1 cellular context compared by ENCODE assay signal in genomic region chr1:159229896-159230295, GRCh38.
TF ChIP-seq lines count a peak whose summit lies in the region.

No MANE protein-coding gene starts in this region.

TF ChIP-seq in GM23338, 12 proteins besides CTCF, POLR2A, EP300 and RAD21 (continued from another document):
- TF ChIP-seq REST (IDR thresholded peaks at IDR 0.05; ENCODE audit: unreplicated experiment) (no peak), CREB1 (CRISPR knock-in tag; IDR thresholded peaks at IDR 0.05; ENCODE audit: low read depth) (no peak), EZH2phosphoT487 (IDR thresholded peaks at IDR 0.05; ENCODE audit: unreplicated experiment) (no peak), ETS1 (IDR thresholded peaks at IDR 0.05) (no peak), JUNB (IDR thresholded peaks at IDR 0.05; ENCODE audit: unreplicated experiment) (no peak), ZNF114 (CRISPR knock-in tag; IDR thresholded peaks at IDR 0.05) (no peak)
